Comparison of ENCODE assay signal across 1 cellular context in genomic region chr10:96832721-96833219, GRCh38.
TF ChIP-seq lines count a peak whose summit lies in the region.

No MANE protein-coding gene starts in this region.

TF ChIP-seq in GM12878, 131 proteins besides CTCF, POLR2A, EP300 and RAD21 (continued from another document and continues in another):
- TF ChIP-seq ATF2 (IDR thresholded peaks at IDR 0.05; ENCODE audit: low read length) (no peak), SMC3 (IDR thresholded peaks at IDR 0.05; ENCODE audit: borderline replicate concordance, low read length) (no peak), PAX8 (IDR thresholded peaks at IDR 0.05) (no peak), PKNOX1 (IDR thresholded peaks at IDR 0.05) (peak; percentile 10; the same call in 1 of the 2 replicates), MLLT1 (IDR thresholded peaks at IDR 0.05) (no peak), KAT2A (conservative IDR thresholded peaks at IDR 0.05; ENCODE audit: control insufficient read depth, low read depth, low read length) (no peak), SMARCA5 (IDR thresholded peaks at IDR 0.05) (no peak), NKRF (conservative IDR thresholded peaks at IDR 0.05) (peak; percentile 81; the same call in 1 of the 2 replicates), ZNF274 (IDR thresholded peaks at IDR 0.05; ENCODE audit: insufficient read depth, insufficient read length) (no peak), MYC (IDR thresholded peaks at IDR 0.05; ENCODE audit: insufficient read depth, insufficient read length, insufficient replicate concordance, low read length, severe bottlenecking) (no peak), RBBP5 (conservative IDR thresholded peaks at IDR 0.05) (no peak), ZNF622 (IDR thresholded peaks at IDR 0.05) (no peak), MTA2 (IDR thresholded peaks at IDR 0.05; ENCODE audit: low read depth) (0 out of 2 replicates have a peak, but pooled peaks have one; percentile 5), BMI1 (IDR thresholded peaks at IDR 0.05; ENCODE audit: borderline replicate concordance) (no peak), ZNF217 (IDR thresholded peaks at IDR 0.05) (0 out of 2 replicates have a peak, but pooled peaks have one; percentile 30), BACH1 (IDR thresholded peaks at IDR 0.05; ENCODE audit: borderline replicate concordance) (peak; percentile 83), DPF2 (IDR thresholded peaks at IDR 0.05) (peak; percentile 62; the same call in 1 of the 2 replicates), SRF (IDR thresholded peaks at IDR 0.05; ENCODE audit: low read depth in 2 of 2, low read length in 2 of 2) (0 out of 4 replicates have a peak, but pooled peaks of 1 of the 2 experiments have one; percentile 4), FOS (IDR thresholded peaks at IDR 0.05; ENCODE audit: borderline replicate concordance, extremely low read depth, insufficient read length) (no peak), POLR2AphosphoS2 (IDR thresholded peaks at IDR 0.05; ENCODE audit: low read depth, low read length) (peak; percentile 66; the same call in 1 of the 2 replicates), TAF1 (IDR thresholded peaks at IDR 0.05; ENCODE audit: borderline replicate concordance, low read depth, low read length) (peak; percentile 80), CHD4 (IDR thresholded peaks at IDR 0.05) (no peak), NFXL1 (IDR thresholded peaks at IDR 0.05; ENCODE audit: borderline replicate concordance) (0 out of 2 replicates have a peak, but pooled peaks have one; percentile 72), SKIL (IDR thresholded peaks at IDR 0.05; ENCODE audit: low read depth, poor library complexity, severe bottlenecking) (no peak), SREBF1 (IDR thresholded peaks at IDR 0.05; ENCODE audit: low read length) (no peak), USF2 (IDR thresholded peaks at IDR 0.05; ENCODE audit: borderline replicate concordance, low read depth, low read length) (no peak), RELB (IDR thresholded peaks at IDR 0.05; ENCODE audit: low read depth) (no peak), HDAC6 (IDR thresholded peaks at IDR 0.05; ENCODE audit: unreplicated experiment) (no peak), TCF3 (IDR thresholded peaks at IDR 0.05; ENCODE audit: borderline replicate concordance, insufficient read depth, low read depth, low read length) (no peak), ESRRA (IDR thresholded peaks at IDR 0.05; ENCODE audit: low read length) (no peak), ETV6 (conservative IDR thresholded peaks at IDR 0.05 in 1 of 2, IDR thresholded peaks at IDR 0.05 in 1 of 2; ENCODE audit: borderline replicate concordance in 1 of 2, low read depth in 1 of 2) (no peak), TCF12 (IDR thresholded peaks at IDR 0.05; ENCODE audit: low read depth, low read length) (peak; percentile 42; the same call in 1 of the 2 replicates), CEBPB (IDR thresholded peaks at IDR 0.05; ENCODE audit: borderline replicate concordance in 1 of 2, low read depth in 2 of 2, low read length in 2 of 2) (no peak), SPI1 (IDR thresholded peaks at IDR 0.05; ENCODE audit: borderline replicate concordance, insufficient read depth, low read depth, low read length) (peak; percentile 57; the same call in 1 of the 2 replicates), NFYA (IDR thresholded peaks at IDR 0.05; ENCODE audit: borderline replicate concordance, low read depth, low read length) (no peak), IKZF1 (conservative IDR thresholded peaks at IDR 0.05) (peak; percentile 64), MEF2A (IDR thresholded peaks at IDR 0.05; ENCODE audit: insufficient read depth, low read depth, low read length) (no peak), KLF5 (IDR thresholded peaks at IDR 0.05; ENCODE audit: partially characterized antibody) (no peak), YY1 (IDR thresholded peaks at IDR 0.05; ENCODE audit: low read depth, low read length) (peak; percentile 94), ZBTB11 (CRISPR knock-in tag; IDR thresholded peaks at IDR 0.05) (no peak), GATAD2B (conservative IDR thresholded peaks at IDR 0.05; ENCODE audit: low read depth) (peak; percentile 79; the same call in 1 of the 2 replicates), SIX5 (IDR thresholded peaks at IDR 0.05; ENCODE audit: low read depth, low read length, severe bottlenecking) (no peak), TBL1XR1 (IDR thresholded peaks at IDR 0.05; ENCODE audit: low read depth, low read length) (no peak; the same call in 1 of the 2 replicates), KDM1A (IDR thresholded peaks at IDR 0.05; ENCODE audit: borderline replicate concordance) (no peak), BCL3 (IDR thresholded peaks at IDR 0.05; ENCODE audit: borderline replicate concordance, insufficient read depth, low read depth, low read length, poor library complexity, severe bottlenecking) (no peak), ZSCAN29 (IDR thresholded peaks at IDR 0.05) (peak; percentile 38; the same call in 1 of the 2 replicates), SP1 (IDR thresholded peaks at IDR 0.05; ENCODE audit: low read depth, low read length) (no peak)
